In the genomic region with DNA sequence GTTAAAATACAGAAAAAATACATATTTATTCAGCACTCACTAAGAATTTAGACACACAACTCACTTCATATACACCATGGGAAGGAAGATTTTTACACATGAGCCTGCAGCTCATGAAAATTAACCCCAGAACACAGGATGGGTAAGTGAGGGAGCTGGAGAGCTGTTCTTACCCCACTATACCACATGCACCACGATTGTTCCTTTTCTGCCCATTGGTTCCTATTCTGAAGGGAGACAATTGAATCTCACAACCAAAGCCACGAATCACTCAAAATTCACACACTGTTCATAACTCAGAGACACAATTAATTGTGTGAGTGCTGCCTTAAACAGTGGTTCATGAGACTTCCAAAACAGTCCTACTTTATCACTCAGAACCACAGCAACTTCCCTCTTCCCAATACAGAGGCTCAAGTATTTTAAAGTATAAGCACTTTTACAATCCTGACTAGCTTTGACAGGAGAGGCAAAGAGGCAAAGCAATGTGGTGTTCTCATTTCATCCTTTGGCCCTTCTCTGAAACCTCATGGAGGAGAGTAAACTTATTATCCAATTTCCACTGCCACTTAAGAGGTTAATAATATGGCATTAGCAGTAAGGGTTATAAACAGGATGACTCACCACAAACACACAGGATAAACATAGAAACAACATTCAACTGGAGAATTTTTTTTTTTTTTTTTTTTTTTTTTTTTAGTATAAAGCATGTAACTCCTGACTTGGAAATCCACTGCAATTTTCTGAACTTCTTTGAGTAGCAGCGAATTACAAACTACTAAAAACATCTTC, we compare ENCODE assay signal across 25 cellular contexts. TPM values are rescaled to one million over a fixed set of nuclear protein-coding genes. Genes with fewer than 3 reads are reported as not detected.
DNase-seq lines count a peak whose midpoint lies in the region; ATAC-seq, FAIRE-seq and TF ChIP-seq lines count a peak whose summit lies in the region.
"Had no signal": no experiment of that assay in that cellular context is flagged by ENCODE, and none has a peak within 500 bp of the region (broad histone marks: within the 10 kb centered on the region; RNA-seq: fewer than 3 reads in every experiment).

No MANE protein-coding gene starts in this region.

- TF ChIP-seq RAD21 in A549 (conservative IDR thresholded peaks at IDR 0.05 in 1 of 2, IDR thresholded peaks at IDR 0.05 in 1 of 2), result no peak

- DNase-seq in A549 (ENCODE audit: low read depth in 1 of 2, low spot score in 1 of 2) (no peak), Kasumi-1 (lab: John Stamatoyannopoulos, UW) (peak; percentile 28 to 43), NCI-H748 (lab: John Stamatoyannopoulos, UW; ENCODE audit: unreplicated experiment) (peak; percentile 68), RWPE1 (ENCODE audit: low spot score) (no peak), ascending aorta (ENCODE audit: low spot score in 2 of 2) (no peak)
- DNase-seq: activated CD4-positive, alpha-beta T cell treated with anti-CD3 and anti-CD28 coated beads for 4 hours; activated naive CD4-positive, alpha-beta T cell treated with anti-CD3 and anti-CD28 coated beads, Interleukin-2, amount 10 ng/mL, durations not matched to agents 7 days and 5 days; activated T-cell treated with anti-CD3 and anti-CD28 coated beads, Interleukin-2, amount 50 U/mL, for 72 hours; dermis blood vessel endothelial cell; EL; heart left ventricle; left cardiac atrium; mesendoderm; NK-92 treated with Interleukin-12 subunit alpha and Interleukin-12 subunit beta, amount 100 ng/mL, for 24 hours; nucleus accumbens; Peyer's patch; retina; SJCRH30; stimulated activated CD4-positive, alpha-beta T cell treated with anti-CD3 and anti-CD28 coated beads, Interleukin-12 subunit alpha, Interleukin-12 subunit beta, amount 100 ng/mL, for 4 hours; stimulated activated naive CD8-positive, alpha-beta T cell treated with anti-CD3 and anti-CD28 coated beads, Interleukin-15, amount 100 ng/mL, for 72 hours; T-helper 17 cell had no signal

- no peak for ATAC-seq in A549
- no peak for ATAC-seq in GM21737 (IDR thresholded peaks at IDR 0.05; ENCODE audit: unreplicated experiment)
- ATAC-seq in HG03439 (IDR thresholded peaks at IDR 0.05; ENCODE audit: unreplicated experiment), result no peak
- ATAC-seq: activated T-cell treated with anti-CD3 and anti-CD28 coated beads, Interleukin-2, amount 50 U/mL, for 72 hours; heart left ventricle; left cardiac atrium; stimulated activated naive CD8-positive, alpha-beta T cell treated with anti-CD3 and anti-CD28 coated beads, Interleukin-15, amount 100 ng/mL, for 72 hours; T-helper 17 cell had no signal

- no peaks in the 10 kb centered on the region for H3K27me3 ChIP-seq in ascending aorta
- H3K27me3 ChIP-seq: heart left ventricle, Peyer's patch, SJCRH30, tibial nerve had no signal

- WGBS in A549 (ENCODE audit: missing lambda C conversion rate), result 52% methylated on average over 3 of the region's 3 CpGs

- CTCF ChIA-PET in A549 (lab: Yijun Ruan, JAX), result interaction anchor here (1.0 kb wide), 1 partner anchor 12 kb away, joined by 4 read pairs; no protein-coding TSS in a partner anchor
- CTCF ChIA-PET in RWPE1 (lab: Yijun Ruan, JAX), result no interaction called here

- intact Hi-C loops in ascending aorta (cut with DNase I), result no loop called here

- TF ChIP-seq CTCF in A549 (IDR thresholded peaks at IDR 0.05) (no peak), RWPE1 (conservative IDR thresholded peaks at IDR 0.05; ENCODE audit: low read depth) (no peak), ascending aorta (IDR thresholded peaks at IDR 0.05) (no peak)

- no peak for TF ChIP-seq POLR2A in A549 (IDR thresholded peaks at IDR 0.05; ENCODE audit: low read length)

- H3K4me1 ChIP-seq in A549 (peaks cover 18% of the 10 kb centered on the region), ascending aorta (peaks cover 0 to 3% of the 10 kb centered on the region in 2 donors)

- H3K4me3 ChIP-seq in A549 (no peak overlapping the region), ascending aorta (no peak overlapping the region)
- H3K4me3 ChIP-seq: heart left ventricle, Peyer's patch, SJCRH30, tibial nerve had no signal

- FAIRE-seq in A549 (lab: Jason Lieb, UNC) (no peak), endometrium (lab: Jason Lieb, UNC) (peak; percentile 18)

- POLR2A ChIA-PET in A549 (lab: Yijun Ruan, JAX), result no interaction called here
- POLR2A ChIA-PET in RWPE1 (lab: Yijun Ruan, JAX; ENCODE audit: low non-redundant PET), result no interaction called here

- H3K9me3 ChIP-seq in A549 (peaks cover 20% of the 10 kb centered on the region), ascending aorta (peaks cover 4 to 23% of the 10 kb centered on the region in 2 donors)

- no peak for TF ChIP-seq EP300 in A549 (IDR thresholded peaks at IDR 0.05)

- H3K4me2 ChIP-seq in A549, result no peak overlapping the region

- no peak overlapping the region for H3K27ac ChIP-seq in A549
- no peak overlapping the region for H3K27ac ChIP-seq in RWPE1
- H3K27ac ChIP-seq in ascending aorta, result no peak overlapping the region
- H3K27ac ChIP-seq: Peyer's patch, SJCRH30, tibial nerve had no signal

- H3K36me3 ChIP-seq in ascending aorta, result no peaks in the 10 kb centered on the region
- H3K36me3 ChIP-seq: Peyer's patch, SJCRH30 had no signal

TF ChIP-seq in A549, 52 proteins besides CTCF, POLR2A, EP300 and RAD21:
- TF ChIP-seq EHF (CRISPR knock-in tag; IDR thresholded peaks at IDR 0.05) (no peak), JUN (IDR thresholded peaks at IDR 0.05) (no peak), CHD4 (IDR thresholded peaks at IDR 0.05; ENCODE audit: borderline replicate concordance) (no peak), ESRRA (IDR thresholded peaks at IDR 0.05; ENCODE audit: borderline replicate concordance, low read length) (no peak), RNF2 (IDR thresholded peaks at IDR 0.05; ENCODE audit: borderline replicate concordance, low read depth) (no peak), FOSL2 (IDR thresholded peaks at IDR 0.05) (no peak), FOSL2 (CRISPR knock-in tag; IDR thresholded peaks at IDR 0.05) (peak; percentile 55), PHF8 (IDR thresholded peaks at IDR 0.05; ENCODE audit: borderline replicate concordance, low read depth) (no peak)
- TF ChIP-seq, protein P1, sequence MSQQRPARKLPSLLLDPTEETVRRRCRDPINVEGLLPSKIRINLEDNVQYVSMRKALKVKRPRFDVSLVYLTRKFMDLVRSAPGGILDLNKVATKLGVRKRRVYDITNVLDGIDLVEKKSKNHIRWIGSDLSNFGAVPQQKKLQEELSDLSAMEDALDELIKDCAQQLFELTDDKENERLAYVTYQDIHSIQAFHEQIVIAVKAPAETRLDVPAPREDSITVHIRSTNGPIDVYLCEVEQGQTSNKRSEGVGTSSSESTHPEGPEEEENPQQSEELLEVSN (IDR thresholded peaks at IDR 0.05; ENCODE audit: borderline replicate concordance, low read depth), result no peak
- TF ChIP-seq, protein P2, sequence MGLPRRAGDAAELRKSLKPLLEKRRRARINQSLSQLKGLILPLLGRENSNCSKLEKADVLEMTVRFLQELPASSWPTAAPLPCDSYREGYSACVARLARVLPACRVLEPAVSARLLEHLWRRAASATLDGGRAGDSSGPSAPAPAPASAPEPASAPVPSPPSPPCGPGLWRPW (IDR thresholded peaks at IDR 0.05), result no peak

RNA-seq across cellular contexts. Expression of a gene that starts 59.5 kb away (rescaled TPM):
- polyA plus RNA-seq in A549 (2011; rRNA removed) (6.0 and 8.1 TPM in 2 replicates), A549 (2017; fragmentation: RNase III; extraction: RNeasy Plus Mini Kit Qiagen cat#74134 plus additional on column Dnase treatment) (3.1 to 4.4 TPM (median 3.9 TPM) in 3 replicates)
- polyA plus RNA-seq in A549 (2012; cell fraction: cytosol; rRNA removed), result 0.75 and 0.93 TPM in 2 replicates
- 0.72 and 1.0 TPM in 2 replicates for polyA plus RNA-seq in A549 (2012; cell fraction: nucleus; rRNA removed)
- 11.8 and 13.6 TPM in 2 replicates for polyA minus RNA-seq in A549 (2011; rRNA and poly(A)+ RNA removed)
- 12.5 TPM for total RNA-seq in ascending aorta

Comparison
In these comparisons a context has a peak if more than half of its experiments do, and no peak if none do; other contexts are left out.
1. DNase-seq: peak in Kasumi-1 (2 of 2) and NCI-H748 (single experiment); none in A549 (0 of 2), RWPE1 (single experiment) and ascending aorta (0 of 2).